26 cellular contexts compared by ENCODE assay signal in genomic region chr2:178258916-178259315, GRCh38.
A peak's percentile ranks its signal among the peaks of the same experiment; 100 is the strongest.
DNase-seq lines count a peak whose midpoint lies in the region; ATAC-seq and TF ChIP-seq lines count a peak whose summit lies in the region.
"Had no signal": no experiment of that assay in that cellular context is flagged by ENCODE, and none has a peak within 500 bp of the region (broad histone marks: within the 10 kb centered on the region; RNA-seq: fewer than 3 reads in every experiment).

No MANE protein-coding gene starts in this region.

- dilution Hi-C loops in mammary epithelial cell (cut with HindIII; ENCODE audit: low sequenced_read_pairs) = no loop called here

- peak overlapping the region; percentile 18 for H3K4me2 ChIP-seq in mammary epithelial cell (ENCODE audit: insufficient read depth, low read depth, low read length)
- H3K4me2 ChIP-seq: KMS-11 had no signal

- no peaks in the 10 kb centered on the region for H3K36me3 Mint-ChIP-seq in osteocyte (ENCODE audit: unreplicated experiment)
- H3K36me3 Mint-ChIP-seq: naive B cell; stimulated activated effector memory CD8-positive, alpha-beta T cell treated with anti-CD3 and anti-CD28 coated beads, Interleukin-12 subunit alpha, Interleukin-12 subunit beta, amount 100 ng/mL, for 72 hours had no signal

- H3K9ac ChIP-seq in mammary epithelial cell (ENCODE audit: insufficient read depth, low read length) = no peak overlapping the region
- H3K9ac ChIP-seq: KMS-11 had no signal

- no peaks in the 10 kb centered on the region for H3K27me3 ChIP-seq in mammary epithelial cell (ENCODE audit: insufficient read depth, low read length)
- no peaks in the 10 kb centered on the region for H3K27me3 ChIP-seq in gastrocnemius medialis

- TF ChIP-seq POLR2A in gastrocnemius medialis (IDR thresholded peaks at IDR 0.05) = no peak

- H4K20me1 ChIP-seq in mammary epithelial cell (ENCODE audit: insufficient read depth, low read length) = no peaks in the 10 kb centered on the region

- peaks cover 39% of the 10 kb centered on the region for H3K79me2 ChIP-seq in mammary epithelial cell (ENCODE audit: insufficient read depth, low read length)

- no peak overlapping the region for H2AFZ ChIP-seq in mammary epithelial cell (ENCODE audit: low read depth, low read length)

- no peaks in the 10 kb centered on the region for H3K27me3 Mint-ChIP-seq in osteocyte (ENCODE audit: unreplicated experiment)
- H3K27me3 Mint-ChIP-seq: naive B cell had no signal

- no peak overlapping the region for H3K27ac ChIP-seq in mammary epithelial cell (ENCODE audit: insufficient read depth, low read depth, low read length)
- H3K27ac ChIP-seq in gastrocnemius medialis = peak overlapping the region; percentile 21 to 80 (median 64)
- H3K27ac ChIP-seq: 22Rv1, epithelial cell of prostate, KMS-11, WERI-Rb-1 had no signal

- in situ Hi-C loops in mammary epithelial cell (cut with MboI; ENCODE audit: low sequenced_read_pairs in 2 of 2) (no loop called here), gastrocnemius medialis (cut with MboI; ENCODE audit: low sequenced_read_pairs in 4 of 4) (no loop called here)

- TF ChIP-seq CTCF in mammary epithelial cell (conservative IDR thresholded peaks at IDR 0.05 in 1 of 2, IDR thresholded peaks at IDR 0.05 in 1 of 2; ENCODE audit: extremely low read depth in 1 of 2, insufficient read depth in 1 of 2, low read depth in 1 of 2, low read length in 2 of 2) = no peak
- no peak for TF ChIP-seq CTCF in gastrocnemius medialis (IDR thresholded peaks at IDR 0.05 in 4 of 5, conservative IDR thresholded peaks at IDR 0.05 in 1 of 5)
- TF ChIP-seq CTCF in osteocyte (IDR thresholded peaks at IDR 0.05) = no peak

- H3K9me3 ChIP-seq in mammary epithelial cell (replicated peaks; ENCODE audit: insufficient read depth, low read length) = no peaks in the 10 kb centered on the region
- H3K9me3 ChIP-seq in gastrocnemius medialis = no peaks in the 10 kb centered on the region

- H3K4me3 ChIP-seq in mammary epithelial cell (replicated peaks in 1 of 3; ENCODE audit: insufficient read depth in 1 of 3, low read depth in 2 of 3, low read length in 3 of 3) = no peak overlapping the region
- H3K4me3 ChIP-seq in gastrocnemius medialis = no peak overlapping the region

- no peak overlapping the region for H3K27ac Mint-ChIP-seq in osteocyte (ENCODE audit: unreplicated experiment)
- H3K27ac Mint-ChIP-seq: activated CD4-positive, alpha-beta T cell treated with anti-CD3 and anti-CD28 coated beads, Interleukin-2, amount 10 ng/mL, durations not matched to agents 7 days and 5 days; naive B cell; stimulated activated effector memory CD8-positive, alpha-beta T cell treated with anti-CD3 and anti-CD28 coated beads, Interleukin-12 subunit alpha, Interleukin-12 subunit beta, amount 100 ng/mL, for 72 hours had no signal

- CTCF ChIA-PET in mammary epithelial cell (lab: Charles Lee; ENCODE audit: low non-redundant PET) = interaction anchor here (0.6 kb wide), 1 partner anchor 68 kb away, joined by 4 read pairs; no protein-coding TSS in a partner anchor

- ATAC-seq in gastrocnemius medialis (peak in 1 of 2 donors; percentile 59), GM21360 (IDR thresholded peaks at IDR 0.05; ENCODE audit: unreplicated experiment) (no peak)
- ATAC-seq in activated CD4-positive, CD25-positive, alpha-beta regulatory T cell treated with anti-CD3 and anti-CD28 coated beads, Interleukin-2, amount 50 U/mL, for 24 hours = no peak
- ATAC-seq: stimulated activated effector memory CD8-positive, alpha-beta T cell treated with anti-CD3 and anti-CD28 coated beads, Interleukin-12 subunit alpha, Interleukin-12 subunit beta, amount 100 ng/mL, for 72 hours had no signal

- intact Hi-C loops in mammary epithelial cell (cut with micrococcal nuclease) (no loop called here), gastrocnemius medialis (cut with DNase I; ENCODE audit: low total_unique reads) (no loop called here)

- DNase-seq in DMS 273 (lab: John Stamatoyannopoulos, UW; ENCODE audit: unreplicated experiment) (peak; percentile 15), DMS 273 treated with DMSO at 0.1 percent for 48 hours (lab: John Stamatoyannopoulos, UW) (no peak), NCI-H510A treated with DMSO at 0.1 percent for 48 hours (lab: John Stamatoyannopoulos, UW) (peak; percentile 57), mammary epithelial cell (peak; percentile 63), gastrocnemius medialis (no peak), osteocyte (ENCODE audit: extremely low spot score, unreplicated experiment) (no peak)
- DNase-seq: activated CD4-positive, alpha-beta T cell treated with anti-CD3 and anti-CD28 coated beads, Interleukin-2, amount 10 ng/mL, durations not matched to agents 7 days and 5 days; activated naive CD4-positive, alpha-beta T cell treated with anti-CD3 and anti-CD28 coated beads, Interleukin-2, amount 50 U/mL, for 16 hours; activated T-cell treated with anti-CD3 and anti-CD28 coated beads, Interleukin-2, amount 50 U/mL, for 48 hours; amygdala; MV-4-11; naive B cell; NCI-H1694 treated with DMSO at 0.1 percent for 48 hours; nucleus accumbens; retina; RPMI8226; stimulated activated CD4-positive, alpha-beta T cell treated with anti-CD3 and anti-CD28 coated beads, Interleukin-2, amount 100 ng/mL, for 48 hours; substantia nigra; WERI-Rb-1 had no signal

- WGBS in mammary epithelial cell (ENCODE audit: low coverage, missing lambda C conversion rate) = 34% methylated on average over 2 of the region's 2 CpGs

- no TSS peak for BruUV-seq in mammary epithelial cell (replicated peaks; lab: Mats Ljungman, UMichigan)

- H3K4me1 ChIP-seq in mammary epithelial cell (ENCODE audit: insufficient read depth, low read length) (peaks cover 6% of the 10 kb centered on the region), gastrocnemius medialis (peaks cover 31 to 63% of the 10 kb centered on the region in 2 donors)

- H3K4me3 Mint-ChIP-seq in osteocyte (ENCODE audit: unreplicated experiment) = no peak overlapping the region
- H3K4me3 Mint-ChIP-seq: activated CD4-positive, alpha-beta T cell treated with anti-CD3 and anti-CD28 coated beads, Interleukin-2, amount 10 ng/mL, durations not matched to agents 7 days and 5 days; central memory CD8-positive, alpha-beta T cell; naive B cell; stimulated activated effector memory CD8-positive, alpha-beta T cell treated with anti-CD3 and anti-CD28 coated beads, Interleukin-12 subunit alpha, Interleukin-12 subunit beta, amount 100 ng/mL, for 72 hours had no signal

- H3K9me3 Mint-ChIP-seq in osteocyte (ENCODE audit: unreplicated experiment) = no peaks in the 10 kb centered on the region
- H3K9me3 Mint-ChIP-seq: activated CD4-positive, alpha-beta T cell treated with anti-CD3 and anti-CD28 coated beads, Interleukin-2, amount 10 ng/mL, durations not matched to agents 7 days and 5 days; central memory CD8-positive, alpha-beta T cell; naive B cell; stimulated activated effector memory CD8-positive, alpha-beta T cell treated with anti-CD3 and anti-CD28 coated beads, Interleukin-12 subunit alpha, Interleukin-12 subunit beta, amount 100 ng/mL, for 72 hours had no signal

- peaks cover 29% of the 10 kb centered on the region for H3K4me1 Mint-ChIP-seq in osteocyte (ENCODE audit: unreplicated experiment)
- H3K4me1 Mint-ChIP-seq: activated CD4-positive, alpha-beta T cell treated with anti-CD3 and anti-CD28 coated beads, Interleukin-2, amount 10 ng/mL, durations not matched to agents 7 days and 5 days; central memory CD8-positive, alpha-beta T cell; naive B cell; stimulated activated effector memory CD8-positive, alpha-beta T cell treated with anti-CD3 and anti-CD28 coated beads, Interleukin-12 subunit alpha, Interleukin-12 subunit beta, amount 100 ng/mL, for 72 hours had no signal

- no peaks in the 10 kb centered on the region for H3K36me3 ChIP-seq in mammary epithelial cell (ENCODE audit: insufficient read depth, low read length)
- H3K36me3 ChIP-seq in gastrocnemius medialis = no peaks in the 10 kb centered on the region
- H3K36me3 ChIP-seq: WERI-Rb-1 had no signal

Comparison
In these comparisons a context has a peak if more than half of its experiments do, and no peak if none do; other contexts are left out.
1. DNase-seq: peak in DMS 273 (single experiment), NCI-H510A treated with DMSO at 0.1 percent for 48 hours (single experiment) and mammary epithelial cell (single experiment); none in DMS 273 treated with DMSO at 0.1 percent for 48 hours (single experiment), gastrocnemius medialis (0 of 2) and osteocyte (single experiment).